Comparison of ENCODE assay signal across 28 cellular contexts in genomic region chr4:36317731-36318130, GRCh38. TPM values are rescaled to one million over a fixed set of nuclear protein-coding genes. Genes with fewer than 3 reads are reported as not detected.
DNase-seq lines count a peak whose midpoint lies in the region; ATAC-seq and TF ChIP-seq lines count a peak whose summit lies in the region.
"Had no signal": no experiment of that assay in that cellular context is flagged by ENCODE, and none has a peak within 500 bp of the region (broad histone marks: within the 10 kb centered on the region; RNA-seq: fewer than 3 reads in every experiment).

No MANE protein-coding gene starts in this region.

- H3K4me1 Mint-ChIP-seq in activated naive CD4-positive, alpha-beta T cell treated with anti-CD3 and anti-CD28 coated beads for 36 hours (ENCODE audit: low read depth): peaks cover 56% of the 10 kb centered on the region
- peaks cover 67% of the 10 kb centered on the region for H3K4me1 Mint-ChIP-seq in activated CD4-positive, alpha-beta memory T cell treated with anti-CD3 and anti-CD28 coated beads for 36 hours (ENCODE audit: low read depth)

- H3K36me3 Mint-ChIP-seq in activated naive CD4-positive, alpha-beta T cell treated with anti-CD3 and anti-CD28 coated beads for 36 hours (ENCODE audit: low read depth): no peaks in the 10 kb centered on the region
- peaks cover 6% of the 10 kb centered on the region for H3K36me3 Mint-ChIP-seq in activated CD4-positive, alpha-beta memory T cell treated with anti-CD3 and anti-CD28 coated beads for 36 hours
- H3K36me3 Mint-ChIP-seq: naive B cell had no signal

- intact Hi-C loops in activated naive CD4-positive, alpha-beta T cell treated with anti-CD3 and anti-CD28 coated beads for 36 hours (cut with micrococcal nuclease): loop anchor here (5.0 kb wide), 1 partner anchor 235 kb away; no protein-coding TSS in a partner anchor
- intact Hi-C loops in activated CD4-positive, alpha-beta memory T cell treated with anti-CD3 and anti-CD28 coated beads for 36 hours (cut with micrococcal nuclease): no loop called here

- no peak overlapping the region for H3K4me3 ChIP-seq in choroid plexus epithelial cell (ENCODE audit: low read depth, low read length)
- H3K4me3 ChIP-seq: HAP-1, transverse colon had no signal

- CTCF ChIA-PET in activated naive CD4-positive, alpha-beta T cell treated with anti-CD3 and anti-CD28 coated beads for 36 hours (lab: Charles Lee): no interaction called here
- CTCF ChIA-PET in activated CD4-positive, alpha-beta memory T cell treated with anti-CD3 and anti-CD28 coated beads for 36 hours (lab: Charles Lee): interaction anchor here (0.7 to 2.4 kb wide), 3 partner anchors 49 to 82 kb away, joined by 3 to 6 read pairs (median 3); no protein-coding TSS in a partner anchor

- no peak for DNase-seq in activated naive CD4-positive, alpha-beta T cell treated with anti-CD3 and anti-CD28 coated beads for 36 hours
- no peak for DNase-seq in activated naive CD4-positive, alpha-beta T cell treated with anti-CD3 and anti-CD28 coated beads, Interleukin-2, amount 50 U/mL, for 16 hours
- DNase-seq in activated CD4-positive, alpha-beta memory T cell treated with anti-CD3 and anti-CD28 coated beads for 36 hours: no peak
- DNase-seq in choroid plexus epithelial cell (ENCODE audit: low read depth): peak; percentile 4
- no peak for DNase-seq in central memory CD4-positive, alpha-beta T cell
- DNase-seq in stimulated activated CD4-positive, alpha-beta T cell treated with anti-CD3 and anti-CD28 coated beads, Interleukin-2, amount 100 ng/mL, for 24 hours: no peak
- DNase-seq: ACHN; activated naive CD4-positive, alpha-beta T cell treated with anti-CD3 and anti-CD28 coated beads, Interleukin-2, amount 10 ng/mL, durations not matched to agents 7 days and 5 days; activated T-cell treated with anti-CD3 and anti-CD28 coated beads, Interleukin-2, amount 50 U/mL, for 48 hours; aorta; C1 segment of cervical spinal cord; DMS79 treated with DMSO at 0.1 percent for 48 hours; left ventricle myocardium superior; naive B cell; NCI-H1105; NCI-H187 treated with DMSO at 0.1 percent for 48 hours; NCI-H526 treated with DMSO at 0.1 percent for 48 hours; nucleus accumbens; SHP77; T1000; transverse colon had no signal

- peak overlapping the region; percentile 20 for H3K27ac Mint-ChIP-seq in activated naive CD4-positive, alpha-beta T cell treated with anti-CD3 and anti-CD28 coated beads for 36 hours
- H3K27ac Mint-ChIP-seq in activated CD4-positive, alpha-beta memory T cell treated with anti-CD3 and anti-CD28 coated beads for 36 hours: peak overlapping the region; percentile 5
- H3K27ac Mint-ChIP-seq: activated naive CD4-positive, alpha-beta T cell treated with anti-CD3 and anti-CD28 coated beads, Interleukin-2, amount 10 ng/mL, durations not matched to agents 7 days and 5 days had no signal

- no peak overlapping the region for H3K4me3 Mint-ChIP-seq in activated naive CD4-positive, alpha-beta T cell treated with anti-CD3 and anti-CD28 coated beads for 36 hours
- no peak overlapping the region for H3K4me3 Mint-ChIP-seq in activated CD4-positive, alpha-beta memory T cell treated with anti-CD3 and anti-CD28 coated beads for 36 hours
- H3K4me3 Mint-ChIP-seq: activated naive CD4-positive, alpha-beta T cell treated with anti-CD3 and anti-CD28 coated beads, Interleukin-2, amount 10 ng/mL, durations not matched to agents 7 days and 5 days; IgD-negative memory B cell; naive B cell had no signal

- no peaks in the 10 kb centered on the region for H3K27me3 Mint-ChIP-seq in activated naive CD4-positive, alpha-beta T cell treated with anti-CD3 and anti-CD28 coated beads for 36 hours (ENCODE audit: low read depth)
- no peaks in the 10 kb centered on the region for H3K27me3 Mint-ChIP-seq in activated CD4-positive, alpha-beta memory T cell treated with anti-CD3 and anti-CD28 coated beads for 36 hours
- H3K27me3 Mint-ChIP-seq: activated naive CD4-positive, alpha-beta T cell treated with anti-CD3 and anti-CD28 coated beads, Interleukin-2, amount 10 ng/mL, durations not matched to agents 7 days and 5 days; IgD-negative memory B cell; naive B cell had no signal

- POLR2A ChIA-PET in activated CD4-positive, alpha-beta memory T cell treated with anti-CD3 and anti-CD28 coated beads for 36 hours (lab: Charles Lee): interaction anchor here (1.5 to 3.9 kb wide), 2 partner anchors 32 to 74 kb away, joined by 13 to 14 read pairs; partner anchors contain the start of gene ARAP2

- H3K9me3 Mint-ChIP-seq in activated naive CD4-positive, alpha-beta T cell treated with anti-CD3 and anti-CD28 coated beads for 36 hours: peaks cover 3% of the 10 kb centered on the region
- H3K9me3 Mint-ChIP-seq in activated CD4-positive, alpha-beta memory T cell treated with anti-CD3 and anti-CD28 coated beads for 36 hours: no peaks in the 10 kb centered on the region

- TF ChIP-seq CTCF in choroid plexus epithelial cell (conservative IDR thresholded peaks at IDR 0.05; ENCODE audit: low read depth, low read length): no peak

- no peak for ATAC-seq in HG02870 (IDR thresholded peaks at IDR 0.05; ENCODE audit: unreplicated experiment)
- ATAC-seq: left ventricle myocardium superior had no signal

RNA-seq across cellular contexts. Expression of gene DTHD1, which starts 36.3 kb away (rescaled TPM):
- under 1 TPM; 0.17 to 0.25 TPM for total RNA-seq in activated naive CD4-positive, alpha-beta T cell treated with anti-CD3 and anti-CD28 coated beads for 36 hours
- 1 to 10 TPM; 3.1 to 3.8 TPM for total RNA-seq in activated CD4-positive, alpha-beta memory T cell treated with anti-CD3 and anti-CD28 coated beads for 36 hours
- total RNA-seq: dermis microvascular lymphatic vessel endothelial cell, endothelial cell of umbilical vein, fibroblast of lung, glomerular endothelial cell had no signal
